In genomic region chr22:21642584-21643448, GRCh38 we compare ENCODE assay signal across 8 cellular contexts. TPM values are rescaled to one million over a fixed set of nuclear protein-coding genes. Genes with fewer than 3 reads are reported as not detected.
DNase-seq lines count a peak whose midpoint lies in the region; ATAC-seq, FAIRE-seq and TF ChIP-seq lines count a peak whose summit lies in the region.

No MANE protein-coding gene starts in this region.

- peak overlapping the region; percentile 90 for H3K9ac ChIP-seq in HUES6 (ENCODE audit: low read length)

- FAIRE-seq in H54 (lab: Jason Lieb, UNC), result no peak

- H3K27ac Mint-ChIP-seq in activated naive CD4-positive, alpha-beta T cell treated with anti-CD3 and anti-CD28 coated beads, Interleukin-2, amount 10 ng/mL, durations not matched to agents 7 days and 5 days, result peak overlapping the region; percentile 94
- peak overlapping the region; percentile 90 for H3K27ac Mint-ChIP-seq in progenitor cell of endocrine pancreas

- H3K27me3 Mint-ChIP-seq in activated naive CD4-positive, alpha-beta T cell treated with anti-CD3 and anti-CD28 coated beads, Interleukin-2, amount 10 ng/mL, durations not matched to agents 7 days and 5 days, result peaks cover 10% of the 10 kb centered on the region
- H3K27me3 Mint-ChIP-seq in progenitor cell of endocrine pancreas, result peaks cover 4% of the 10 kb centered on the region

- no peaks in the 10 kb centered on the region; the same call in 1 of the 2 replicates for H3F3A ChIP-seq in DOHH2 (ENCODE audit: control insufficient read depth, insufficient read depth)

- H3K36me3 ChIP-seq in DOHH2 (ENCODE audit: control insufficient read depth, low read length) (peaks cover 27% of the 10 kb centered on the region), HUES6 (ENCODE audit: control insufficient read depth, insufficient read depth, low read length) (peaks cover 14% of the 10 kb centered on the region), heart left ventricle (peaks cover 0 to 22% (median 8%) of the 10 kb centered on the region in 9 donors)

- H3K36me3 Mint-ChIP-seq in activated naive CD4-positive, alpha-beta T cell treated with anti-CD3 and anti-CD28 coated beads, Interleukin-2, amount 10 ng/mL, durations not matched to agents 7 days and 5 days, result peaks cover 18% of the 10 kb centered on the region
- peaks cover 11% of the 10 kb centered on the region for H3K36me3 Mint-ChIP-seq in progenitor cell of endocrine pancreas (ENCODE audit: insufficient read depth)

- peak in 1 of 4 donors; percentile 11 for ATAC-seq in heart left ventricle

- H3K27me3 ChIP-seq in DOHH2 (ENCODE audit: control insufficient read depth, low read length) (no peaks in the 10 kb centered on the region), HUES6 (ENCODE audit: control insufficient read depth, insufficient read depth, low read length) (peaks cover 4% of the 10 kb centered on the region; the same call in 1 of the 2 replicates), heart left ventricle (no peaks in the 10 kb centered on the region)

- H3K4me1 ChIP-seq in DOHH2 (ENCODE audit: control insufficient read depth, low read length) (peaks cover 32% of the 10 kb centered on the region), HUES6 (ENCODE audit: control insufficient read depth, insufficient read depth, low read length) (peaks cover 7% of the 10 kb centered on the region; the same call in 1 of the 2 replicates), heart left ventricle (peaks cover 0 to 31% (median 14%) of the 10 kb centered on the region in 12 donors)

- CTCF ChIA-PET in activated naive CD4-positive, alpha-beta T cell treated with anti-CD3 and anti-CD28 coated beads, Interleukin-2, amount 10 ng/mL, durations not matched to agents 7 days and 5 days (lab: Charles Lee), result interaction anchor here (0.6 to 8.7 kb wide), 16 partner anchors 10 to 120 kb away, joined by 3 to 104 read pairs (median 3); partner anchors contain the start of genes CCDC116 and YDJC

- peaks cover 33% of the 10 kb centered on the region for H3K4me1 Mint-ChIP-seq in activated naive CD4-positive, alpha-beta T cell treated with anti-CD3 and anti-CD28 coated beads, Interleukin-2, amount 10 ng/mL, durations not matched to agents 7 days and 5 days
- H3K4me1 Mint-ChIP-seq in progenitor cell of endocrine pancreas (ENCODE audit: low read depth), result peaks cover 11% of the 10 kb centered on the region

- peak overlapping the region; percentile 92 for H3K4me3 Mint-ChIP-seq in activated naive CD4-positive, alpha-beta T cell treated with anti-CD3 and anti-CD28 coated beads, Interleukin-2, amount 10 ng/mL, durations not matched to agents 7 days and 5 days
- H3K4me3 Mint-ChIP-seq in progenitor cell of endocrine pancreas (ENCODE audit: low read depth), result peak overlapping the region; percentile 81

- H3K9me3 ChIP-seq in DOHH2 (ENCODE audit: control insufficient read depth, insufficient read depth, low read length) (no peaks in the 10 kb centered on the region), HUES6 (ENCODE audit: control insufficient read depth, insufficient read depth, low read depth, low read length) (no peaks in the 10 kb centered on the region), heart left ventricle (no peaks in the 10 kb centered on the region)

- H3K4me2 ChIP-seq in DOHH2 (ENCODE audit: low read length), result peak overlapping the region; percentile 94

- peak; percentile 82 for TF ChIP-seq CTCF in DOHH2 (IDR thresholded peaks at IDR 0.05; ENCODE audit: low read depth, low read length, poor library complexity, severe bottlenecking)
- peak in 8 of 12 donors; percentile 27 to 59 (median 48) for TF ChIP-seq CTCF in heart left ventricle (IDR thresholded peaks at IDR 0.05)
- peak; percentile 68 for TF ChIP-seq CTCF in progenitor cell of endocrine pancreas (IDR thresholded peaks at IDR 0.05; ENCODE audit: unreplicated experiment)

- peak overlapping the region; percentile 85 for H3K4me3 ChIP-seq in DOHH2 (ENCODE audit: low read length)
- peak overlapping the region; percentile 96 for H3K4me3 ChIP-seq in HUES6 (ENCODE audit: low read depth, low read length)
- H3K4me3 ChIP-seq in heart left ventricle, result peak overlapping the region; percentile 44 to 87 (median 74)

- DNase-seq in RPMI8226 (peak; percentile 43), heart left ventricle (peak in 2 of 5 donors; percentile 49 to 72), progenitor cell of endocrine pancreas (ENCODE audit: low spot score, unreplicated experiment) (peak; percentile 45), H54 (ENCODE audit: insufficient read length, low spot score) (no peak), occipital lobe (lab: John Stamatoyannopoulos, UW) (no peak)
- peak; percentile 76 for DNase-seq in activated naive CD4-positive, alpha-beta T cell treated with anti-CD3 and anti-CD28 coated beads, Interleukin-2, amount 10 ng/mL, durations not matched to agents 7 days and 5 days

- WGBS in heart left ventricle, 4 donors, result 1 to 3% (median 2%) methylated on average over 32 to 56 of the region's 56 CpGs

- no peaks in the 10 kb centered on the region for H3K9me3 Mint-ChIP-seq in activated naive CD4-positive, alpha-beta T cell treated with anti-CD3 and anti-CD28 coated beads, Interleukin-2, amount 10 ng/mL, durations not matched to agents 7 days and 5 days
- H3K9me3 Mint-ChIP-seq in progenitor cell of endocrine pancreas (ENCODE audit: low read depth), result no peaks in the 10 kb centered on the region

- H4K20me1 ChIP-seq in DOHH2 (ENCODE audit: control insufficient read depth, insufficient read depth, low read depth, low read length), result peaks cover 4% of the 10 kb centered on the region; the same call in 1 of the 2 replicates

- no peaks in the 10 kb centered on the region for H3K9me2 ChIP-seq in DOHH2 (replicated peaks; ENCODE audit: control insufficient read depth, low read length)

- peaks cover 28% of the 10 kb centered on the region for H3K79me2 ChIP-seq in DOHH2 (ENCODE audit: control insufficient read depth, low read length)

- H3K27ac ChIP-seq in DOHH2 (ENCODE audit: low read depth, low read length) (peak overlapping the region; percentile 36), HUES6 (ENCODE audit: low read depth, low read length) (peak overlapping the region; percentile 9; the same call in 1 of the 2 replicates), heart left ventricle (peak overlapping the region in 8 of 12 donors; percentile 60 to 76 (median 64))

- TF ChIP-seq POLR2A in heart left ventricle (IDR thresholded peaks at IDR 0.05) (peak in 1 of 2 donors; percentile 11), H54 (IDR thresholded peaks at IDR 0.05; ENCODE audit: low read depth, low read length) (no peak)

- intact Hi-C loops in heart left ventricle (cut with DNase I), result no loop called here

RNA-seq across cellular contexts. Expression of gene SDF2L1, which starts 0.7 kb away (rescaled TPM):
- total RNA-seq in heart left ventricle (10 to 100 TPM; 14.1 to 54.1 (median 24.5) TPM), progenitor cell of endocrine pancreas (27.0 and 28.2 TPM in 2 replicates), occipital lobe (4.7 TPM)
- 100 to 1,000 TPM in 1 of 2 donors, 10 to 100 TPM in 1; 22.7 to 226 TPM for polyA plus RNA-seq in heart left ventricle

RNA-seq across cellular contexts. Expression of gene CCDC116, which starts 10.3 kb away (rescaled TPM):
- total RNA-seq in heart left ventricle (1 to 10 TPM in 1 of 9 donors, under 1 TPM in 4, not detected in 4; 0.18 to 1.3 (median 0.26) TPM), progenitor cell of endocrine pancreas (1.3 and 1.4 TPM in 2 replicates), occipital lobe (0.16 TPM)
- under 1 TPM; 0.19 to 0.27 TPM for polyA plus RNA-seq in heart left ventricle

RNA-seq across cellular contexts. Expression of gene YDJC, which starts 13.0 kb away (rescaled TPM):
- total RNA-seq in heart left ventricle (10 to 100 TPM in 2 of 9 donors, 1 to 10 TPM in 7; 3.0 to 19.8 (median 5.4) TPM), progenitor cell of endocrine pancreas (19.0 and 21.4 TPM in 2 replicates), occipital lobe (7.0 TPM)
- polyA plus RNA-seq in heart left ventricle, result 10 to 100 TPM in 1 of 2 donors, 1 to 10 TPM in 1; 8.1 to 17.5 TPM

RNA-seq across cellular contexts. Expression of gene PPIL2, which starts 23.0 kb away (rescaled TPM):
- total RNA-seq in heart left ventricle (10 to 100 TPM; 13.5 to 31.0 (median 23.8) TPM), progenitor cell of endocrine pancreas (46.7 and 49.2 TPM in 2 replicates), occipital lobe (24.3 TPM)
- polyA plus RNA-seq in heart left ventricle, result 10 to 100 TPM; 23.2 to 25.8 TPM

Comparison
In these comparisons a context has a peak if more than half of its experiments do, and no peak if none do; other contexts are left out.
1. H3K27ac ChIP-seq: peak in every context shown above with its lines; median percentile 64 in heart left ventricle; 36 in DOHH2; 9 in HUES6.
2. DNase-seq: peak in RPMI8226 (single experiment), activated naive CD4-positive, alpha-beta T cell treated with anti-CD3 and anti-CD28 coated beads, Interleukin-2, amount 10 ng/mL, durations not matched to agents 7 days and 5 days (single experiment) and progenitor cell of endocrine pancreas (single experiment); none in H54 (single experiment) and occipital lobe (single experiment).
3. Peak in every context shown above with its lines, with median percentiles within 50 percentile points of each other: H3K4me3 ChIP-seq and CTCF ChIP-seq.